Comparison of ENCODE assay signal across 9 cellular contexts in genomic region chr7:146639291-146639690, GRCh38.
"Had no signal": no experiment of that assay in that cellular context is flagged by ENCODE, and none has a peak within 500 bp of the region (broad histone marks: within the 10 kb centered on the region; RNA-seq: fewer than 3 reads in every experiment).

No MANE protein-coding gene starts in this region.

- DNase-seq: GM23248, GOT3, H7, HFFc6, IMR-90, KG1 had no signal

- H3K4me3 Mint-ChIP-seq: HFFc6 had no signal

- ATAC-seq: HCT116, HepG2, K562 had no signal

- H3K27ac Mint-ChIP-seq: HFFc6 had no signal
